In genomic region chr1:31768939-31769704, GRCh38 we compare ENCODE assay signal across 10 cellular contexts. TPM values are rescaled to one million over a fixed set of nuclear protein-coding genes. Genes with fewer than 3 reads are reported as not detected.
DNase-seq lines count a peak whose midpoint lies in the region; ATAC-seq and TF ChIP-seq lines count a peak whose summit lies in the region.
"Had no signal": no experiment of that assay in that cellular context is flagged by ENCODE, and none has a peak within 500 bp of the region (broad histone marks: within the 10 kb centered on the region; RNA-seq: fewer than 3 reads in every experiment).

No MANE protein-coding gene starts in this region.

- H3K27ac ChIP-seq in OCI-LY7 (ENCODE audit: low read depth, low read length, poor library complexity, severe bottlenecking) = peak overlapping the region; percentile 32
- peak overlapping the region in 39 of 59 donors; percentile 5 to 84 (median 63) for H3K27ac ChIP-seq in dorsolateral prefrontal cortex
- H3K27ac ChIP-seq: heart right ventricle had no signal

- CTCF ChIA-PET in activated CD4-positive, alpha-beta T cell treated with anti-CD3 and anti-CD28 coated beads for 36 hours (lab: Charles Lee) = interaction anchor here (0.6 to 1.5 kb wide), 7 partner anchors 9 to 187 kb away, joined by 3 to 11 read pairs (median 4); partner anchors contain the start of gene PEF1
- CTCF ChIA-PET in activated CD4-positive, alpha-beta T cell treated with anti-CD3 and anti-CD28 coated beads, Interleukin-2, amount 10 ng/mL, durations not matched to agents 7 days and 5 days (lab: Charles Lee) = interaction anchor here (0.6 to 1.5 kb wide), 3 partner anchors 9 to 36 kb away, joined by 3 to 5 read pairs (median 3); no protein-coding TSS in a partner anchor
- CTCF ChIA-PET in OCI-LY7 (lab: Charles Lee; ENCODE audit: unreplicated experiment) = interaction anchor here (0.6 to 0.9 kb wide), 2 partner anchors 16 to 25 kb away, joined by 3 to 5 read pairs; no protein-coding TSS in a partner anchor

- H3K36me3 Mint-ChIP-seq in activated CD4-positive, alpha-beta T cell treated with anti-CD3 and anti-CD28 coated beads for 36 hours (ENCODE audit: low read depth) = no peaks in the 10 kb centered on the region
- no peaks in the 10 kb centered on the region for H3K36me3 Mint-ChIP-seq in activated CD4-positive, alpha-beta T cell treated with anti-CD3 and anti-CD28 coated beads, Interleukin-2, amount 10 ng/mL, durations not matched to agents 7 days and 5 days (ENCODE audit: low read depth)

- ATAC-seq in activated CD4-positive, alpha-beta T cell treated with anti-CD3 and anti-CD28 coated beads for 36 hours = peak; percentile 74
- no peak for ATAC-seq in HG03095 (IDR thresholded peaks at IDR 0.05; ENCODE audit: unreplicated experiment)

- H3K9me3 ChIP-seq in OCI-LY7 (ENCODE audit: low read length) = no peaks in the 10 kb centered on the region
- H3K9me3 ChIP-seq: heart right ventricle had no signal

- peaks cover 59% of the 10 kb centered on the region for H3K4me1 Mint-ChIP-seq in activated CD4-positive, alpha-beta T cell treated with anti-CD3 and anti-CD28 coated beads for 36 hours
- peaks cover 43% of the 10 kb centered on the region for H3K4me1 Mint-ChIP-seq in activated CD4-positive, alpha-beta T cell treated with anti-CD3 and anti-CD28 coated beads, Interleukin-2, amount 10 ng/mL, durations not matched to agents 7 days and 5 days

- H3K4me3 Mint-ChIP-seq in activated CD4-positive, alpha-beta T cell treated with anti-CD3 and anti-CD28 coated beads for 36 hours = no peak overlapping the region
- H3K4me3 Mint-ChIP-seq in activated CD4-positive, alpha-beta T cell treated with anti-CD3 and anti-CD28 coated beads, Interleukin-2, amount 10 ng/mL, durations not matched to agents 7 days and 5 days = no peak overlapping the region

- H3K9me3 Mint-ChIP-seq in activated CD4-positive, alpha-beta T cell treated with anti-CD3 and anti-CD28 coated beads for 36 hours (ENCODE audit: low read depth) = no peaks in the 10 kb centered on the region
- H3K9me3 Mint-ChIP-seq in activated CD4-positive, alpha-beta T cell treated with anti-CD3 and anti-CD28 coated beads, Interleukin-2, amount 10 ng/mL, durations not matched to agents 7 days and 5 days = no peaks in the 10 kb centered on the region

- H3K27me3 Mint-ChIP-seq in activated CD4-positive, alpha-beta T cell treated with anti-CD3 and anti-CD28 coated beads for 36 hours = peaks cover 17% of the 10 kb centered on the region
- peaks cover 54% of the 10 kb centered on the region for H3K27me3 Mint-ChIP-seq in activated CD4-positive, alpha-beta T cell treated with anti-CD3 and anti-CD28 coated beads, Interleukin-2, amount 10 ng/mL, durations not matched to agents 7 days and 5 days

- no TSS peak for BruUV-seq in OCI-LY7 (replicated peaks; lab: Mats Ljungman, UMichigan)

- no peaks in the 10 kb centered on the region for H4K20me1 ChIP-seq in OCI-LY7 (ENCODE audit: insufficient read depth, low read length)

- POLR2A ChIA-PET in activated CD4-positive, alpha-beta T cell treated with anti-CD3 and anti-CD28 coated beads for 36 hours (lab: Charles Lee) = interaction anchor here (0.5 to 1.3 kb wide), 5 partner anchors 9 to 1220 kb away, joined by 3 to 4 read pairs (median 4); partner anchors contain the start of gene PEF1
- POLR2A ChIA-PET in activated CD4-positive, alpha-beta T cell treated with anti-CD3 and anti-CD28 coated beads, Interleukin-2, amount 10 ng/mL, durations not matched to agents 7 days and 5 days (lab: Charles Lee) = interaction anchor here (0.6 kb wide), 1 partner anchor 332 kb away, joined by 4 read pairs; no protein-coding TSS in a partner anchor
- POLR2A ChIA-PET in OCI-LY7 (lab: Charles Lee) = interaction anchor here (1.0 to 1.2 kb wide), 2 partner anchors 15 to 20 kb away, joined by 3 to 5 read pairs; no protein-coding TSS in a partner anchor

- H3K79me2 ChIP-seq in OCI-LY7 (ENCODE audit: insufficient read depth, low read depth, low read length) = no peaks in the 10 kb centered on the region

- H3K9me2 ChIP-seq in OCI-LY7 (ENCODE audit: insufficient read depth, low read length) = no peaks in the 10 kb centered on the region

- DNase-seq in activated CD4-positive, alpha-beta T cell treated with anti-CD3 and anti-CD28 coated beads for 36 hours = peak; percentile 57
- DNase-seq in activated CD4-positive, alpha-beta T cell treated with anti-CD3 and anti-CD28 coated beads, Interleukin-2, amount 10 ng/mL, durations not matched to agents 7 days and 5 days = no peak
- DNase-seq in DMS53 (lab: John Stamatoyannopoulos, UW) (peak; percentile 82), OCI-LY7 (ENCODE audit: low spot score) (peak; percentile 75), dorsolateral prefrontal cortex (no peak), midbrain (lab: John Stamatoyannopoulos, UW) (no peak)
- DNase-seq in stimulated activated naive CD4-positive, alpha-beta T cell (lab: John Stamatoyannopoulos, UW) = no peak
- DNase-seq: occipital lobe had no signal

- peaks cover 0 to 19% (median 0%) of the 10 kb centered on the region in 45 donors for H3K27me3 ChIP-seq in dorsolateral prefrontal cortex

- H2AFZ ChIP-seq in OCI-LY7 (ENCODE audit: low read length) = peak overlapping the region; percentile 28; the same call in 1 of the 2 replicates

- H3K27ac Mint-ChIP-seq in activated CD4-positive, alpha-beta T cell treated with anti-CD3 and anti-CD28 coated beads for 36 hours = peak overlapping the region; percentile 40
- H3K27ac Mint-ChIP-seq in activated CD4-positive, alpha-beta T cell treated with anti-CD3 and anti-CD28 coated beads, Interleukin-2, amount 10 ng/mL, durations not matched to agents 7 days and 5 days = no peak overlapping the region

- H3K36me3 ChIP-seq in OCI-LY7 (ENCODE audit: insufficient read depth, low read length) = no peaks in the 10 kb centered on the region
- H3K36me3 ChIP-seq: heart right ventricle had no signal

- no peak for TF ChIP-seq CTCF in OCI-LY7 (conservative IDR thresholded peaks at IDR 0.05; ENCODE audit: low read length)
- no peak for TF ChIP-seq CTCF in dorsolateral prefrontal cortex (IDR thresholded peaks at IDR 0.05 in 54 of 56, conservative IDR thresholded peaks at IDR 0.05 in 2 of 56; ENCODE audit: low read depth in 1 of 56, partially characterized antibody in 56 of 56)

- intact Hi-C loops in activated CD4-positive, alpha-beta T cell treated with anti-CD3 and anti-CD28 coated beads for 36 hours (cut with DNase I, micrococcal nuclease) = loop anchor here in 1 of 2 experiments (10.0 kb wide), 1 partner anchor 704 kb away; the partner anchor contains the start of gene PUM1
- intact Hi-C loops in OCI-LY7 (cut with micrococcal nuclease; ENCODE audit: unreplicated experiment) (no loop called here), dorsolateral prefrontal cortex (cut with DNase I) (loop anchor here in 1 of 2 donors (5.0 to 10.0 kb wide), 2 partner anchors 166 to 193 kb away; partner anchors contain the start of gene PTP4A2)

- H3K4me1 ChIP-seq in OCI-LY7 (ENCODE audit: insufficient read depth, low read length, poor library complexity, severe bottlenecking) = peaks cover 51% of the 10 kb centered on the region

- H3K4me2 ChIP-seq in OCI-LY7 (ENCODE audit: low read length) = peak overlapping the region; percentile 35; the same call in 1 of the 2 replicates

- H3K4me3 ChIP-seq in OCI-LY7 (ENCODE audit: low read depth, low read length, poor library complexity, severe bottlenecking) = no peak overlapping the region
- no peak overlapping the region for H3K4me3 ChIP-seq in dorsolateral prefrontal cortex
- H3K4me3 ChIP-seq: heart right ventricle had no signal

RNA-seq across cellular contexts. Expression of gene ADGRB2, which starts 5.0 kb away (rescaled TPM):
- 1 to 10 TPM; 1.2 TPM for total RNA-seq in activated CD4-positive, alpha-beta T cell treated with anti-CD3 and anti-CD28 coated beads for 36 hours
- total RNA-seq in activated CD4-positive, alpha-beta T cell treated with anti-CD3 and anti-CD28 coated beads, Interleukin-2, amount 10 ng/mL, durations not matched to agents 7 days and 5 days = under 1 TPM; 0.27 to 0.31 TPM
- total RNA-seq in OCI-LY7 (2014; rRNA removed; shearing (Covaris generic)) = 4.0 and 4.1 TPM in 2 replicates
- total RNA-seq in OCI-LY7 (2022) = 11.4 and 11.5 TPM in 2 replicates
- 100 to 1,000 TPM; 101 to 272 (median 186) TPM for total RNA-seq in dorsolateral prefrontal cortex

RNA-seq across cellular contexts. Expression of gene SPOCD1, which starts 46.7 kb away (rescaled TPM):
- under 1 TPM; 0.79 to 0.91 TPM for total RNA-seq in activated CD4-positive, alpha-beta T cell treated with anti-CD3 and anti-CD28 coated beads for 36 hours
- total RNA-seq in activated CD4-positive, alpha-beta T cell treated with anti-CD3 and anti-CD28 coated beads, Interleukin-2, amount 10 ng/mL, durations not matched to agents 7 days and 5 days = under 1 TPM; 0.08 to 0.25 TPM
- total RNA-seq in OCI-LY7 (2014; rRNA removed; shearing (Covaris generic)) = 0.60 and 0.85 TPM in 2 replicates
- total RNA-seq in OCI-LY7 (2022) = 1.0 and 1.1 TPM in 2 replicates
- total RNA-seq in dorsolateral prefrontal cortex = 1 to 10 TPM in 68 of 120 experiments, under 1 TPM in 48, not detected in 4; 0.14 to 9.4 (median 1.1) TPM
- total RNA-seq: occipital lobe had no signal

Comparison
In these comparisons a context has a peak if more than half of its experiments do, and no peak if none do; other contexts are left out.
1. DNase-seq: peak in activated CD4-positive, alpha-beta T cell treated with anti-CD3 and anti-CD28 coated beads for 36 hours (single experiment), DMS53 (single experiment) and OCI-LY7 (single experiment); none in activated CD4-positive, alpha-beta T cell treated with anti-CD3 and anti-CD28 coated beads, Interleukin-2, amount 10 ng/mL, durations not matched to agents 7 days and 5 days (single experiment), dorsolateral prefrontal cortex (0 of 10), midbrain (single experiment) and stimulated activated naive CD4-positive, alpha-beta T cell (0 of 6).
2. RNA of gene ADGRB2, which starts 5.0 kb away (total RNA-seq): 101 to 272 TPM in dorsolateral prefrontal cortex; 4.0 to 11.5 TPM in OCI-LY7, 1.2 TPM in activated CD4-positive, alpha-beta T cell treated with anti-CD3 and anti-CD28 coated beads for 36 hours and 0.27 to 0.31 TPM in activated CD4-positive, alpha-beta T cell treated with anti-CD3 and anti-CD28 coated beads, Interleukin-2, amount 10 ng/mL, durations not matched to agents 7 days and 5 days; every median in the first group is over 4 times any median in the second.